Comparison of ENCODE assay signal across 8 cellular contexts in the genomic region with DNA sequence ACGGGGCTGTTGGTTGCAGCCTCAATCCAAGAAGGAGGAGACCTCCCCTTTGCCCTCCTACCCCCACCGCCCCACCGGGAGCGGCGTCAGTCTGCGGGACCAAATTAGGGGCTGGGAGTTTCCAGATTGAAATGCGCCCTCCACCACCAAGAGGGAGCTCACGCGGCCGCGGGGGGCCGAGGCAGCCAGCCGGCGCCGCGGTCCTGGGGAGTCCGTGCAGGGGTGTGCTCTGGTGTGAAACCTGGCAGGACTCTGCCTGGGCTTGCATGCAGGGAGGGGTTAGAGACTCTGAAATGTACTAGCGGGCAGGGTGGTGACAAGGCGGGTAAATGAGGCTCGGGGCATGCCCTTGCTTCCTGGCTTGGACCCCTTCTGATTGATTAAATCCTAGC. TPM values are rescaled to one million over a fixed set of nuclear protein-coding genes. Genes with fewer than 3 reads are reported as not detected.
DNase-seq lines count a peak whose midpoint lies in the region; ATAC-seq, FAIRE-seq and TF ChIP-seq lines count a peak whose summit lies in the region.

No MANE protein-coding gene starts in this region.

- ATAC-seq in GM21717 (IDR thresholded peaks at IDR 0.05; ENCODE audit: unreplicated experiment) (no peak), GM21423 (IDR thresholded peaks at IDR 0.05; ENCODE audit: unreplicated experiment) (no peak)

- H3K27ac ChIP-seq in endothelial cell of umbilical vein (ENCODE audit: insufficient read depth, low read depth, low read length) (peak overlapping the region; percentile 22), mesodermal cell (ENCODE audit: low read depth, low read length, severe bottlenecking) (peak overlapping the region; percentile 92), uterus (peak overlapping the region; percentile 34 to 36)

- H3K27me3 ChIP-seq in endothelial cell of umbilical vein (ENCODE audit: control insufficient read depth in 2 of 2, insufficient read depth in 2 of 2, low read length in 2 of 2), result no peaks in the 10 kb centered on the region
- no peaks in the 10 kb centered on the region for H3K27me3 ChIP-seq in uterus

- no peaks in the 10 kb centered on the region for H3K9me1 ChIP-seq in endothelial cell of umbilical vein (replicated peaks; ENCODE audit: control insufficient read depth, extremely low read depth, insufficient read depth, low read length)

- no peaks in the 10 kb centered on the region for H4K20me1 ChIP-seq in endothelial cell of umbilical vein (replicated peaks; ENCODE audit: control insufficient read depth, extremely low read depth, insufficient read depth, low read length)

- H3K79me2 ChIP-seq in endothelial cell of umbilical vein (ENCODE audit: control insufficient read depth, insufficient read depth, low read length), result no peaks in the 10 kb centered on the region

- intact Hi-C loops in endothelial cell of umbilical vein (cut with micrococcal nuclease) (loop anchor here (2.0 to 5.0 kb wide), 3 partner anchors 110 to 288 kb away; no protein-coding TSS in a partner anchor), uterus (cut with DNase I; ENCODE audit: low total_unique reads) (no loop called here)

- peak overlapping the region; percentile 64 for H3K9ac ChIP-seq in endothelial cell of umbilical vein (replicated peaks; ENCODE audit: extremely low read depth, insufficient read depth, low read length)

- POLR2A ChIA-PET in endothelial cell of umbilical vein (lab: Charles Lee), result no interaction called here

- peak overlapping the region; percentile 81 for H3K4me2 ChIP-seq in endothelial cell of umbilical vein (ENCODE audit: insufficient read depth, low read length)

- BruUV-seq in endothelial cell of umbilical vein (replicated peaks; lab: Mats Ljungman, UMichigan), result no TSS peak

- DNase-seq in NCI-H345 (lab: John Stamatoyannopoulos, UW), result peak; percentile 21
- no peak for DNase-seq in NCI-H345 treated with DMSO at 0.1 percent for 48 hours (lab: John Stamatoyannopoulos, UW; ENCODE audit: unreplicated experiment)
- peak; percentile 38 for DNase-seq in endothelial cell of umbilical vein (ENCODE audit: low read depth, low spot score)
- no peak for DNase-seq in uterus
- DNase-seq in T-helper 2 cell, result no peak

- FAIRE-seq in endothelial cell of umbilical vein (lab: Jason Lieb, UNC), result no peak

- peak overlapping the region; percentile 65 to 96 (median 78) for H3K4me3 ChIP-seq in endothelial cell of umbilical vein (replicated peaks in 1 of 3; ENCODE audit: insufficient read depth in 1 of 3, low read depth in 1 of 3, low read length in 3 of 3)
- H3K4me3 ChIP-seq in mesodermal cell (ENCODE audit: extremely low read depth, insufficient read depth, low read length, poor library complexity, severe bottlenecking), result peak overlapping the region; percentile 95
- peak overlapping the region; percentile 40 to 45 for H3K4me3 ChIP-seq in uterus

- no peak for TF ChIP-seq POLR2A in endothelial cell of umbilical vein (IDR thresholded peaks at IDR 0.05; ENCODE audit: low read depth, low read length)
- no peak for TF ChIP-seq POLR2A in uterus (IDR thresholded peaks at IDR 0.05)

- 2% methylated on average over 16 to 17 of the region's 20 CpGs for WGBS in mesodermal cell (ENCODE audit: insufficient coverage in 2 of 2), 2 experiments

- H3K9me3 ChIP-seq in endothelial cell of umbilical vein (replicated peaks; ENCODE audit: control insufficient read depth, insufficient read depth, low read length), result no peaks in the 10 kb centered on the region
- H3K9me3 ChIP-seq in mesodermal cell (ENCODE audit: control insufficient read depth, low read length), result peaks cover 5% of the 10 kb centered on the region
- H3K9me3 ChIP-seq in uterus, result no peaks in the 10 kb centered on the region

- no peaks in the 10 kb centered on the region for H3K36me3 ChIP-seq in endothelial cell of umbilical vein (ENCODE audit: control insufficient read depth in 2 of 2, extremely low read depth in 1 of 2, insufficient read depth in 2 of 2, low read length in 2 of 2)
- peaks cover 5% of the 10 kb centered on the region for H3K36me3 ChIP-seq in mesodermal cell (ENCODE audit: control insufficient read depth, insufficient read depth, low read length)
- H3K36me3 ChIP-seq in uterus, result no peaks in the 10 kb centered on the region

- CTCF ChIA-PET in endothelial cell of umbilical vein (lab: Charles Lee), result interaction anchor here (3.5 kb wide), 1 partner anchor 136 kb away, joined by 24 read pairs; no protein-coding TSS in a partner anchor

- dilution Hi-C loops in endothelial cell of umbilical vein (cut with MboI; ENCODE audit: extremely low pct_ligation_motif_present, low sequenced_read_pairs), result no loop called here

- H3K4me1 ChIP-seq in endothelial cell of umbilical vein (ENCODE audit: control insufficient read depth, extremely low read depth, insufficient read depth, low read length) (peaks cover 2% of the 10 kb centered on the region), mesodermal cell (ENCODE audit: control insufficient read depth, insufficient read depth, low read length, poor library complexity, severe bottlenecking) (peaks cover 4% of the 10 kb centered on the region), uterus (peaks cover 0 to 7% of the 10 kb centered on the region in 2 donors)

- peak in 1 of 2 donors; percentile 2 for TF ChIP-seq CTCF in endothelial cell of umbilical vein (IDR thresholded peaks at IDR 0.05; ENCODE audit: extremely low read depth in 1 of 2, insufficient read depth in 1 of 2, low read depth in 1 of 2, low read length in 2 of 2)
- no peak for TF ChIP-seq CTCF in uterus (IDR thresholded peaks at IDR 0.05)

- peak overlapping the region; percentile 98 for H2AFZ ChIP-seq in endothelial cell of umbilical vein (ENCODE audit: low read depth, low read length)

TF ChIP-seq in endothelial cell of umbilical vein, 7 proteins besides CTCF, POLR2A, EP300 and RAD21:
- TF ChIP-seq EZH2 (IDR thresholded peaks at IDR 0.05; ENCODE audit: borderline replicate concordance, low read depth, low read length, severe bottlenecking) (peak; percentile 52), FOS (IDR thresholded peaks at IDR 0.05; ENCODE audit: borderline replicate concordance, insufficient read depth, low read length) (no peak), MYC (IDR thresholded peaks at IDR 0.05; ENCODE audit: low read depth, low read length) (no peak)

RNA-seq across cellular contexts. Expression of gene FBN2, which starts 1.0 kb away (rescaled TPM):
- total RNA-seq in endothelial cell of umbilical vein (57.4 and 61.6 TPM in 2 replicates), uterus (100 to 1,000 TPM in 1 of 4 donors, 1 to 10 TPM in 3; 1.0 to 389 (median 2.8) TPM)
- 17.2 and 21.8 TPM in 2 replicates for polyA plus RNA-seq in endothelial cell of umbilical vein
- polyA plus RNA-seq in endothelial cell of umbilical vein (2011; cell fraction: cytosol; rRNA removed), result 19.6 and 19.9 TPM in 2 replicates
- polyA plus RNA-seq in endothelial cell of umbilical vein (2011; cell fraction: nucleus; rRNA removed), result 33.1 and 34.1 TPM in 2 replicates
- 22.3 and 62.4 TPM in 2 replicates for polyA plus RNA-seq in endothelial cell of umbilical vein (2012)
- polyA minus RNA-seq in endothelial cell of umbilical vein, result 151 and 160 TPM in 2 replicates
- 16.5 TPM for polyA minus RNA-seq in endothelial cell of umbilical vein (2011; cell fraction: cytosol; rRNA and poly(A)+ RNA removed)
- 90.2 and 111 TPM in 2 replicates for polyA minus RNA-seq in endothelial cell of umbilical vein (2011; cell fraction: nucleus; rRNA and poly(A)+ RNA removed)
- 152 TPM for polyA plus RNA-seq in mesodermal cell (2013, experiment 1 of 2)
- polyA plus RNA-seq in mesodermal cell (2013, experiment 2 of 2), result 117 TPM

Comparison
In these comparisons a context has a peak if more than half of its experiments do, and no peak if none do; other contexts are left out.
1. DNase-seq: peak in NCI-H345 (single experiment) and endothelial cell of umbilical vein (single experiment); none in NCI-H345 treated with DMSO at 0.1 percent for 48 hours (single experiment), uterus (0 of 2) and T-helper 2 cell (0 of 5).
2. H3K27ac ChIP-seq: peak in every context shown above with its lines; median percentile 92 in mesodermal cell; 35 in uterus; 22 in endothelial cell of umbilical vein.
3. H3K4me3 ChIP-seq: peak in every context shown above with its lines; median percentile 95 in mesodermal cell; 78 in endothelial cell of umbilical vein; 42 in uterus.